In the genomic region with DNA sequence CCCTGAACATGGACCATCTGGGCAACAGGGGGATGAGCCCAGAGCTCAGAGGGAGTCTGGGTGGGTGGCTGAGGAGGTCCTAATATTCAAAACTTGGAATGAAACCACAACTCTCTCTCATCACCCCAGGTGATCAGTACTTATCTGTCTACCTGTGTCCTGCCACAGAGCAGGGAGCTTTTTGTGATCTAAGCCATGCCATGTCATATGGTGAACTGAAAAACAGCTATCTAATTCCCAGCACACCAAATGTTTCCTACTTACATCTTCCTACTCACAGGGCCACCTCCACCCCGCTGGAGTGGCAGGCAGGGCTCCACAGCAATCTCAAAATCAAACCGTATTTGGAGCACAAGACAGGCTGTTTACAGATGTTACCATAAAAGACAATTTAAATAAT, we compare ENCODE assay signal across 14 cellular contexts.
A peak's percentile ranks its signal among the peaks of the same experiment; 100 is the strongest.
DNase-seq lines count a peak whose midpoint lies in the region; ATAC-seq, FAIRE-seq and TF ChIP-seq lines count a peak whose summit lies in the region.
"Had no signal": no experiment of that assay in that cellular context is flagged by ENCODE, and none has a peak within 500 bp of the region (broad histone marks: within the 10 kb centered on the region; RNA-seq: fewer than 3 reads in every experiment).

No MANE protein-coding gene starts in this region.

- TF ChIP-seq CTCF in kidney (IDR thresholded peaks at IDR 0.05; ENCODE audit: borderline replicate concordance, extremely low read depth, insufficient read depth) (no peak), stomach (IDR thresholded peaks at IDR 0.05) (no peak)

- intact Hi-C loops in activated T-helper 2 cell treated with anti-CD3 and anti-CD28 coated beads, Interferon-gamma antibody, Interleukin-2, Interleukin-4, amounts not matched to agents 10 μg/mL and 5 μg/mL and 100 μg/mL, durations not matched to agents 14 hours and 24 hours and 36 hours (cut with micrococcal nuclease): loop anchor here (10.0 kb wide), 2 partner anchors 223 to 463 kb away; partner anchors contain the start of genes C3orf80 and IL12A
- intact Hi-C loops in kidney (cut with DNase I) (no loop called here), stomach (cut with DNase I; ENCODE audit: low total_unique reads) (no loop called here)

- no peaks in the 10 kb centered on the region for H3K36me3 Mint-ChIP-seq in activated T-helper 2 cell treated with anti-CD3 and anti-CD28 coated beads, Interferon-gamma antibody, Interleukin-2, Interleukin-4, amounts not matched to agents 10 μg/mL and 5 μg/mL and 100 μg/mL, durations not matched to agents 14 hours and 24 hours and 36 hours (ENCODE audit: low read depth)
- H3K36me3 Mint-ChIP-seq in immature natural killer cell: peaks cover 0 to 7% (median 4%) of the 10 kb centered on the region in 3 donors

- H3K27ac ChIP-seq in kidney (ENCODE audit: low read depth in 2 of 2, low read length in 2 of 2) (peak overlapping the region; percentile 81 to 96), stomach (peak overlapping the region; percentile 38 to 98 (median 95))
- H3K27ac ChIP-seq: 22Rv1, SJCRH30 had no signal

- no peak for TF ChIP-seq POLR2A in stomach (IDR thresholded peaks at IDR 0.05)

- peaks cover 51% of the 10 kb centered on the region for H3K27me3 Mint-ChIP-seq in activated T-helper 2 cell treated with anti-CD3 and anti-CD28 coated beads, Interferon-gamma antibody, Interleukin-2, Interleukin-4, amounts not matched to agents 10 μg/mL and 5 μg/mL and 100 μg/mL, durations not matched to agents 14 hours and 24 hours and 36 hours (ENCODE audit: low read depth)
- H3K27me3 Mint-ChIP-seq in immature natural killer cell (ENCODE audit: low read depth in 3 of 3): peaks cover 6 to 25% (median 16%) of the 10 kb centered on the region in 3 donors

- no peak for ATAC-seq in GM21576 (IDR thresholded peaks at IDR 0.05; ENCODE audit: unreplicated experiment)
- ATAC-seq: activated CD4-positive, CD25-positive, alpha-beta regulatory T cell treated with anti-CD3 and anti-CD28 coated beads, Interleukin-2, amount 50 U/mL, for 24 hours had no signal

- H3K36me3 ChIP-seq in kidney (ENCODE audit: control insufficient read depth in 1 of 2, insufficient read depth in 2 of 2, low read length in 2 of 2) (no peaks in the 10 kb centered on the region), stomach (no peaks in the 10 kb centered on the region)
- H3K36me3 ChIP-seq: SJCRH30 had no signal

- WGBS in stomach, 5 donors: 78 to 93% (median 87%) methylated on average over 2 of the region's 2 CpGs

- peak overlapping the region in 1 of 2 donors; percentile 7 for H3K4me3 ChIP-seq in kidney (ENCODE audit: low read length in 2 of 2)
- H3K4me3 ChIP-seq in stomach: no peak overlapping the region
- H3K4me3 ChIP-seq: SJCRH30 had no signal

- peaks cover 2% of the 10 kb centered on the region for H3K9me3 Mint-ChIP-seq in activated T-helper 2 cell treated with anti-CD3 and anti-CD28 coated beads, Interferon-gamma antibody, Interleukin-2, Interleukin-4, amounts not matched to agents 10 μg/mL and 5 μg/mL and 100 μg/mL, durations not matched to agents 14 hours and 24 hours and 36 hours
- peaks cover 0 to 4% (median under 1%) of the 10 kb centered on the region in 6 donors for H3K9me3 Mint-ChIP-seq in immature natural killer cell
- H3K9me3 Mint-ChIP-seq: central memory CD8-positive, alpha-beta T cell had no signal

- DNase-seq in DMS 273 (lab: John Stamatoyannopoulos, UW; ENCODE audit: unreplicated experiment) (peak; percentile 81), DMS 273 treated with DMSO at 0.1 percent for 48 hours (lab: John Stamatoyannopoulos, UW) (no peak), kidney (no peak), stomach (no peak), immature natural killer cell (no peak), dedifferentiated amniotic fluid mesenchymal stem cell (ENCODE audit: extremely low spot score) (no peak)
- no peak for DNase-seq in activated T-helper 2 cell treated with anti-CD3 and anti-CD28 coated beads, Interferon-gamma antibody, Interleukin-2, Interleukin-4, amounts not matched to agents 10 μg/mL and 5 μg/mL and 100 μg/mL, durations not matched to agents 14 hours and 24 hours and 36 hours (ENCODE audit: low spot score)
- DNase-seq: DMS79 treated with DMSO at 0.1 percent for 48 hours; SJCRH30; stimulated activated CD4-positive, alpha-beta T cell treated with anti-CD3 and anti-CD28 coated beads, Interleukin-12 subunit alpha, Interleukin-12 subunit beta, amount 100 ng/mL, for 4 hours had no signal

- peak overlapping the region in 1 of 2 donors; percentile 55 for H3K9ac ChIP-seq in kidney (ENCODE audit: low read length in 2 of 2)

- no peak overlapping the region for H3K27ac Mint-ChIP-seq in activated T-helper 2 cell treated with anti-CD3 and anti-CD28 coated beads, Interferon-gamma antibody, Interleukin-2, Interleukin-4, amounts not matched to agents 10 μg/mL and 5 μg/mL and 100 μg/mL, durations not matched to agents 14 hours and 24 hours and 36 hours
- H3K27ac Mint-ChIP-seq in immature natural killer cell: no peak overlapping the region

- H3K27me3 ChIP-seq in stomach: peaks cover 0 to 38% (median 25%) of the 10 kb centered on the region in 3 donors
- H3K27me3 ChIP-seq: SJCRH30 had no signal

- no peaks in the 10 kb centered on the region for H3K9me3 ChIP-seq in kidney (ENCODE audit: control insufficient read depth in 1 of 2, low read length in 2 of 2)
- no peaks in the 10 kb centered on the region for H3K9me3 ChIP-seq in stomach
- H3K9me3 ChIP-seq: SJCRH30 had no signal

- H3K4me3 Mint-ChIP-seq in activated T-helper 2 cell treated with anti-CD3 and anti-CD28 coated beads, Interferon-gamma antibody, Interleukin-2, Interleukin-4, amounts not matched to agents 10 μg/mL and 5 μg/mL and 100 μg/mL, durations not matched to agents 14 hours and 24 hours and 36 hours (ENCODE audit: low read depth): peak overlapping the region; percentile 58
- peak overlapping the region in 1 of 5 donors; percentile 77 for H3K4me3 Mint-ChIP-seq in immature natural killer cell
- H3K4me3 Mint-ChIP-seq: central memory CD8-positive, alpha-beta T cell had no signal

- no peak for TF ChIP-seq EP300 in stomach (IDR thresholded peaks at IDR 0.05)

- H3K4me1 Mint-ChIP-seq in activated T-helper 2 cell treated with anti-CD3 and anti-CD28 coated beads, Interferon-gamma antibody, Interleukin-2, Interleukin-4, amounts not matched to agents 10 μg/mL and 5 μg/mL and 100 μg/mL, durations not matched to agents 14 hours and 24 hours and 36 hours (ENCODE audit: low read depth): peaks cover 16% of the 10 kb centered on the region
- peaks cover 6 to 14% of the 10 kb centered on the region in 2 donors for H3K4me1 Mint-ChIP-seq in immature natural killer cell

- FAIRE-seq in kidney (lab: Jason Lieb, UNC): no peak

- peaks cover 12 to 17% of the 10 kb centered on the region in 2 donors for H3K4me1 ChIP-seq in kidney (ENCODE audit: control insufficient read depth in 1 of 2, insufficient read depth in 1 of 2, low read depth in 1 of 2, low read length in 2 of 2)
- peaks cover 21 to 53% (median 42%) of the 10 kb centered on the region in 4 donors for H3K4me1 ChIP-seq in stomach
